Comparison of ENCODE assay signal across 6 cellular contexts in the genomic region with DNA sequence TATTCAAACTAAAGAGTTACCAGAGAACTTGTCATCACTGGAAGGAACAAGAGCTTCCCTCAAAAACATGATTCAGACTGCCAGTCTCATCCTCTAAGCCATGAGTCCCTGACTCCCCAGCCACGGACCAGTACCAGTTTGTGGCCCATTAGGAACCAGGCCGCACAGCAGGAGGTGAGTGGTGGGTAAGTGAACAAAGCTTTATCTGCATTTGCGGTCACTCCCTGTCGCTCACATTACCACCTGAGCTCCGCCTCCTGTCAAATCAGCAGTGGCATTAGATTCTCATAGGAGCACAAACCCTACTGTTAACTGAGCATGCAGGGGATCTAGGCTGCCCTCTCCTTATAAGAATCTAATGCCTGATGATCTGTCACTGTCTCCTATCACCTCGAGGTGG. TPM values are rescaled to one million over a fixed set of nuclear protein-coding genes. Genes with fewer than 3 reads are reported as not detected.
"Had no signal": no experiment of that assay in that cellular context is flagged by ENCODE, and none has a peak within 500 bp of the region (broad histone marks: within the 10 kb centered on the region; RNA-seq: fewer than 3 reads in every experiment).

No MANE protein-coding gene starts in this region.

- DNase-seq: H9, HCEC 1CT, IMR-90 had no signal

- H3K4me2 ChIP-seq: GM23338 had no signal

- ATAC-seq: GM23338 had no signal

- H3K4me3 ChIP-seq: GM23338 had no signal

- H2AFZ ChIP-seq: GM23338 had no signal

RNA-seq across cellular contexts. Expression of gene C10orf90, which starts 42.2 kb away (rescaled TPM):
- total RNA-seq: H1, H9, HT-29 had no signal
